In genomic region chr5:141807732-141808131, GRCh38 we compare ENCODE assay signal across 30 cellular contexts.
"Had no signal": no experiment of that assay in that cellular context is flagged by ENCODE, and none has a peak within 500 bp of the region (broad histone marks: within the 10 kb centered on the region; RNA-seq: fewer than 3 reads in every experiment).

No MANE protein-coding gene starts in this region.

- DNase-seq: activated CD4-positive, alpha-beta memory T cell treated with anti-CD3 and anti-CD28 coated beads, Interleukin-2, amount 10 ng/mL, durations not matched to agents 7 days and 5 days; activated CD4-positive, alpha-beta T cell treated with anti-CD3 and anti-CD28 coated beads for 1 hour; activated CD4-positive, alpha-beta T cell treated with anti-CD3 and anti-CD28 coated beads for 4 hours; activated CD4-positive, alpha-beta T cell treated with anti-CD3 and anti-CD28 coated beads, Interleukin-2, amount 10 ng/mL, durations not matched to agents 7 days and 5 days; activated CD4-positive, alpha-beta T cell treated with anti-CD3 and anti-CD28 coated beads, Interleukin-2, amount 50 U/mL, for 4 hours; activated CD8-positive, alpha-beta memory T cell treated with anti-CD3 and anti-CD28 coated beads, Interleukin-2, amount 50 U/mL, for 48 hours; activated gamma-delta T cell; activated naive CD4-positive, alpha-beta T cell; activated naive CD4-positive, alpha-beta T cell treated with anti-CD3 and anti-CD28 coated beads, Interleukin-2, amount 10 ng/mL, durations not matched to agents 7 days and 5 days; activated naive CD8-positive, alpha-beta T cell treated with anti-CD3 and anti-CD28 coated beads, Interleukin-2, amount 10 ng/mL, durations not matched to agents 7 days and 5 days; activated T-cell treated with anti-CD3 and anti-CD28 coated beads for 4 hours; activated T-cell treated with anti-CD3 and anti-CD28 coated beads, Interleukin-2, amount 50 U/mL, for 24 hours; activated T-cell treated with anti-CD3 and anti-CD28 coated beads, Interleukin-2, amount 50 U/mL, for 72 hours; cortex of kidney; dermis blood vessel endothelial cell; effector CD4-positive, alpha-beta T cell; effector memory CD8-positive, alpha-beta T cell; erythroblast; foreskin keratinocyte; gastrocnemius medialis; glutamatergic neuron; heart left ventricle; T-helper 2 cell had no signal

- H3K9me3 ChIP-seq: ascending aorta, breast epithelium, esophagus muscularis mucosa, gastrocnemius medialis, heart left ventricle had no signal

- H3K4me3 ChIP-seq: ascending aorta, breast epithelium, cardiac muscle cell, esophagus muscularis mucosa, gastrocnemius medialis, heart left ventricle had no signal

- H3K36me3 ChIP-seq: ascending aorta, breast epithelium, cardiac muscle cell, gastrocnemius medialis, heart left ventricle had no signal

- H3K4me1 ChIP-seq: ascending aorta, breast epithelium, foreskin keratinocyte had no signal

- H3K27ac ChIP-seq: ascending aorta, breast epithelium, cardiac muscle cell, foreskin keratinocyte had no signal

- FAIRE-seq: colon had no signal

- ATAC-seq: activated naive CD4-positive, alpha-beta T cell treated with anti-CD3 and anti-CD28 coated beads, Interleukin-2, amount 50 U/mL, for 72 hours; activated T-cell treated with anti-CD3 and anti-CD28 coated beads, Interleukin-2, amount 50 U/mL, for 72 hours; effector memory CD8-positive, alpha-beta T cell; foreskin keratinocyte; gastrocnemius medialis; heart left ventricle; WTC11 had no signal

- H3K27me3 ChIP-seq: ascending aorta, breast epithelium had no signal
